ENCODE assay signal across 11 cellular contexts in the genomic region with DNA sequence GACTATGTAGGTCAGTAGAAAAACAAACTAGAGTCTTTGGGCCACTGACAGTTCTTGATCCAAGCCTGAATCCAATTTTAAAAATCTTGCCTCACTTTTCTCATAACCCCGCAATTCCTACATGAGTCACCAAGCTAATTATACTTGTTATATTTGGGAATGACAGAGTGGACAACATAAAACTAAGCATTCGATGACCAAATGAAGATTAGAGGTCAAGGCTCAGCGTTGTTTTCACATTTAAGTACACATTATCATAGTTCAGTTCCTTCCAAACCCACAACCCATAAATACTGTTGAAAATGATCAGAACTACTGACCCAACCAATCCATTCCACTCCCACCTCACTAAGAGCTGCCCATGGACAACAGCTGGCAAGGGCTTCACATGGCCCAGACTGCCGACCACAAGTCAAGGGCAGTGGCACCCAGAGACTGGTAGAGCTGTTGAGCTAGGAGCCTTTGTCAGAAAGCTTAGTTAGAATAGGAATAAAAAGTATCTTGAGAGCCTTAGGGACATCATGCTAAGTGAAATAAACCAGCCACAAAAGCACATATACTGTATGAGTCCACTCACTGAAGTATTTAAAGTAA.
DNase-seq lines count a peak whose midpoint lies in the region; ATAC-seq, FAIRE-seq and TF ChIP-seq lines count a peak whose summit lies in the region.
"Had no signal": no experiment of that assay in that cellular context is flagged by ENCODE, and none has a peak within 500 bp of the region (broad histone marks: within the 10 kb centered on the region; RNA-seq: fewer than 3 reads in every experiment).

No MANE protein-coding gene starts in this region.

- H3K27me3 Mint-ChIP-seq in endodermal cell (ENCODE audit: insufficient read depth), result no peaks in the 10 kb centered on the region

- H3K36me3 ChIP-seq in ACC112 (ENCODE audit: insufficient read depth, low read length) (peaks cover 25% of the 10 kb centered on the region), endodermal cell (ENCODE audit: control insufficient read depth, insufficient read depth, low read length) (peaks cover 84% of the 10 kb centered on the region), pancreas (peaks cover 0 to 4% (median 0%) of the 10 kb centered on the region in 3 donors)

- H2AFZ ChIP-seq in ACC112 (ENCODE audit: low read length, unreplicated experiment), result peak overlapping the region; percentile 39

- peaks cover 80% of the 10 kb centered on the region for H3K36me3 Mint-ChIP-seq in endodermal cell (ENCODE audit: low read depth)

- no peak for TF ChIP-seq CTCF in endodermal cell (conservative IDR thresholded peaks at IDR 0.05)
- TF ChIP-seq CTCF in pancreas (IDR thresholded peaks at IDR 0.05), result no peak

- no peak overlapping the region for H3K4me3 Mint-ChIP-seq in endodermal cell
- H3K4me3 Mint-ChIP-seq: activated T-cell treated with anti-CD3 and anti-CD28 coated beads, Interleukin-2, amount 50 U/mL, for 72 hours had no signal

- H3K79me2 ChIP-seq in ACC112 (ENCODE audit: control insufficient read depth, insufficient read depth, low read length, unreplicated experiment), result peaks cover 50% of the 10 kb centered on the region

- intact Hi-C loops in pancreas (cut with DNase I), result no loop called here

- H3K9me3 Mint-ChIP-seq in endodermal cell, result peaks cover 39% of the 10 kb centered on the region

- H3K27me3 ChIP-seq in ACC112 (ENCODE audit: insufficient read depth, low read length) (no peaks in the 10 kb centered on the region), endodermal cell (ENCODE audit: control insufficient read depth, insufficient read depth, low read length, poor library complexity, severe bottlenecking) (no peaks in the 10 kb centered on the region), pancreas (no peaks in the 10 kb centered on the region)

- DNase-seq in LHCN-M2 (ENCODE audit: low read depth) (peak; percentile 83), endodermal cell (no peak), pancreas (no peak), HPDE6-E6E7 (ENCODE audit: extremely low spot score) (no peak), medulla oblongata (ENCODE audit: extremely low spot score) (no peak), cerebellar cortex (ENCODE audit: low spot score) (no peak)
- no peak for DNase-seq in activated CD4-positive, alpha-beta T cell treated with anti-CD3 and anti-CD28 coated beads, Interleukin-2, amount 50 U/mL, for 48 hours
- DNase-seq: activated T-cell treated with anti-CD3 and anti-CD28 coated beads, Interleukin-2, amount 50 U/mL, for 72 hours; NCI-H2081; trophoblast cell had no signal

- H3K4me1 ChIP-seq in ACC112 (ENCODE audit: control insufficient read depth, insufficient read depth, low read length, unreplicated experiment) (peaks cover 21% of the 10 kb centered on the region), endodermal cell (ENCODE audit: control insufficient read depth, insufficient read depth, low read length) (peaks cover 4% of the 10 kb centered on the region), pancreas (peaks cover 5 to 9% (median 5%) of the 10 kb centered on the region in 3 donors)

- peak overlapping the region; percentile 81 for H3K27ac ChIP-seq in ACC112 (ENCODE audit: low read depth, low read length)
- H3K27ac ChIP-seq in endodermal cell (ENCODE audit: low read depth, low read length), result no peak overlapping the region
- H3K27ac ChIP-seq in pancreas, result peak overlapping the region in 2 of 4 donors; percentile 21 to 38

- H3K27ac Mint-ChIP-seq in endodermal cell, result no peak overlapping the region
- H3K27ac Mint-ChIP-seq: activated T-cell treated with anti-CD3 and anti-CD28 coated beads, Interleukin-2, amount 50 U/mL, for 72 hours had no signal

- peak in 3 of 4 donors; percentile 18 to 46 (median 28) for ATAC-seq in pancreas
- ATAC-seq: activated T-cell treated with anti-CD3 and anti-CD28 coated beads, Interleukin-2, amount 50 U/mL, for 72 hours had no signal

- FAIRE-seq in pancreas (lab: Jason Lieb, UNC), result no peak

- H3K9me3 ChIP-seq in endodermal cell (ENCODE audit: control insufficient read depth, low read length) (peaks cover 48% of the 10 kb centered on the region), pancreas (no peaks in the 10 kb centered on the region)

- WGBS in endodermal cell (ENCODE audit: insufficient coverage in 1 of 2, insufficient read length in 1 of 2), 2 experiments, result 90 to 99% methylated on average over 2 to 4 of the region's 4 CpGs
- WGBS in pancreas, 2 donors, result 64 to 70% methylated on average over 4 of the region's 4 CpGs

- no peak overlapping the region for H3K4me3 ChIP-seq in ACC112 (ENCODE audit: low read depth, low read length)
- peak overlapping the region; percentile 22 for H3K4me3 ChIP-seq in endodermal cell (ENCODE audit: low read length)
- H3K4me3 ChIP-seq in pancreas, result no peak overlapping the region

- no peak overlapping the region for H3K9ac ChIP-seq in endodermal cell (ENCODE audit: extremely low read depth, low read length, poor library complexity, severe bottlenecking)

- H3K4me1 Mint-ChIP-seq in endodermal cell, result peaks cover 18% of the 10 kb centered on the region
